Comparison of ENCODE assay signal across 8 cellular contexts in genomic region chrX:122501652-122502051, GRCh38.
"Had no signal": no experiment of that assay in that cellular context is flagged by ENCODE, and none has a peak within 500 bp of the region (broad histone marks: within the 10 kb centered on the region; RNA-seq: fewer than 3 reads in every experiment).

No MANE protein-coding gene starts in this region.

- H2AFZ ChIP-seq: GM23338 had no signal

- H3K27ac ChIP-seq: HL-60 had no signal

- H3K4me3 ChIP-seq: GM23338 had no signal

- ATAC-seq: GM23338, HepG2 had no signal

- DNase-seq: H9, HCEC 1CT, KBM-7 had no signal

- FAIRE-seq: H1, H54, HepG2 had no signal

- H3K4me2 ChIP-seq: GM23338 had no signal
